9 cellular contexts compared by ENCODE assay signal in the genomic region with DNA sequence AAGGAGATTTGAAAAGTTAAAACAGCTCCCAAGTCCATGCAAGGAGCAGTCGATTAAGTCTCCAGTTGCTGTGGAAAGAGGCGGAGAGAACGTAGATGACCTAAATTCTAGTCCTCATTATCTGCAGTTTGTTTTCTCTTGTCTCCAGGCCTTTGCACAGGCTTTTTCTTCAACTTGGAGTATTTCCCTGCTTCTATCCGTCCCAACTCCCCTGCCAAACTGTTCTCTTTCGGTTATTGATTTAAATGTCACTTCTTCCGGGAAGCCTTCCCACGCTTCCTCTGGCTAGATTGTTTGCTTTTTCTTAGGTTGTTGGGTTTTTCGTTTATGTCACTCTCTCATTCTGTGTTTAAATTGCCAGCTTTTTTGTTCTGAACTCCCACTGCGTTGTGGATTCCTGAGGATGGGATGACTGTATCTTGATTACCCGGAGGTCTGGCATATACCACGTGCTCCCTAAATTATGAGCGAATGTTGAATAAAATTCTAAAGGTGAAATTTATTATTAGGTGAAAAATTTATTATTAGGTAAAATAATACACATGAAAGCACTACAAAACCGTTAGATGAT. TPM values are rescaled to one million over a fixed set of nuclear protein-coding genes. Genes with fewer than 3 reads are reported as not detected.
DNase-seq lines count a peak whose midpoint lies in the region; ATAC-seq, FAIRE-seq and TF ChIP-seq lines count a peak whose summit lies in the region.
"Had no signal": no experiment of that assay in that cellular context is flagged by ENCODE, and none has a peak within 500 bp of the region (broad histone marks: within the 10 kb centered on the region; RNA-seq: fewer than 3 reads in every experiment).

No MANE protein-coding gene starts in this region.

- CTCF ChIA-PET in CD4-positive, alpha-beta T cell (lab: Charles Lee): interaction anchor here (1.0 to 1.3 kb wide), 2 partner anchors 29 to 226 kb away, joined by 3 read pairs; a partner anchor contains a TSS

- no peaks in the 10 kb centered on the region for H3K27me3 Mint-ChIP-seq in CD4-positive, alpha-beta T cell
- no peaks in the 10 kb centered on the region for H3K27me3 Mint-ChIP-seq in stimulated activated naive B cell treated with anti-CD40 and anti-IgM and Interleukin-4, amounts not matched to agents 10 μg/mL and 1 μg/mL and 100 μg/mL, for 72 hours

- no peak for TF ChIP-seq EP300 in Ishikawa (IDR thresholded peaks at IDR 0.05; ENCODE audit: borderline replicate concordance)

- peak overlapping the region; percentile 92 for H3K27ac Mint-ChIP-seq in CD4-positive, alpha-beta T cell
- H3K27ac Mint-ChIP-seq in stimulated activated naive B cell treated with anti-CD40 and anti-IgM and Interleukin-4, amounts not matched to agents 10 μg/mL and 1 μg/mL and 100 μg/mL, for 72 hours: peak overlapping the region; percentile 95

- no peaks in the 10 kb centered on the region for H3K27me3 ChIP-seq in CD4-positive, alpha-beta T cell (ENCODE audit: control insufficient read depth, insufficient read depth, low read length)

- no peak for TF ChIP-seq RAD21 in Ishikawa (IDR thresholded peaks at IDR 0.05; ENCODE audit: low read depth)

- peak overlapping the region; percentile 62 for H3K27ac ChIP-seq in CD4-positive, alpha-beta T cell (ENCODE audit: low read depth, low read length)
- H3K27ac ChIP-seq in angular gyrus (ENCODE audit: low read depth, low read length): peak overlapping the region; percentile 78

- FAIRE-seq in islet of Langerhans (lab: Jason Lieb, UNC): peak; percentile 91

- peaks cover 51% of the 10 kb centered on the region for H3K36me3 Mint-ChIP-seq in CD4-positive, alpha-beta T cell (ENCODE audit: low read depth)
- no peaks in the 10 kb centered on the region for H3K36me3 Mint-ChIP-seq in stimulated activated naive B cell treated with anti-CD40 and anti-IgM and Interleukin-4, amounts not matched to agents 10 μg/mL and 1 μg/mL and 100 μg/mL, for 72 hours

- no peaks in the 10 kb centered on the region for H3K9me3 ChIP-seq in CD4-positive, alpha-beta T cell (ENCODE audit: control insufficient read depth, low read length)

- H3K4me1 Mint-ChIP-seq in CD4-positive, alpha-beta T cell (ENCODE audit: low read depth): peaks cover 58% of the 10 kb centered on the region
- H3K4me1 Mint-ChIP-seq in stimulated activated naive B cell treated with anti-CD40 and anti-IgM and Interleukin-4, amounts not matched to agents 10 μg/mL and 1 μg/mL and 100 μg/mL, for 72 hours: peaks cover 10 to 18% of the 10 kb centered on the region in 2 donors

- peak; percentile 18 for ATAC-seq in CD4-positive, alpha-beta T cell (ENCODE audit: poor library complexity)
- peak; percentile 4 for ATAC-seq in GM21423 (IDR thresholded peaks at IDR 0.05; ENCODE audit: unreplicated experiment)
- ATAC-seq in stimulated activated naive B cell treated with anti-CD40 and anti-IgM and Interleukin-4, amounts not matched to agents 10 μg/mL and 1 μg/mL and 100 μg/mL, for 72 hours (replicated peaks): peak; percentile 5 to 16

- no peak for TF ChIP-seq CTCF in CD4-positive, alpha-beta T cell (IDR thresholded peaks at IDR 0.05)

- H3K4me3 Mint-ChIP-seq in CD4-positive, alpha-beta T cell: peak overlapping the region; percentile 96
- peak overlapping the region; percentile 96 to 98 for H3K4me3 Mint-ChIP-seq in stimulated activated naive B cell treated with anti-CD40 and anti-IgM and Interleukin-4, amounts not matched to agents 10 μg/mL and 1 μg/mL and 100 μg/mL, for 72 hours

- no peaks in the 10 kb centered on the region for H3K9me3 Mint-ChIP-seq in CD4-positive, alpha-beta T cell
- H3K9me3 Mint-ChIP-seq in stimulated activated naive B cell treated with anti-CD40 and anti-IgM and Interleukin-4, amounts not matched to agents 10 μg/mL and 1 μg/mL and 100 μg/mL, for 72 hours: no peaks in the 10 kb centered on the region

- POLR2A ChIA-PET in CD4-positive, alpha-beta T cell (lab: Charles Lee): interaction anchor here (0.7 to 5.8 kb wide), 11 partner anchors 8 to 616 kb away, joined by 3 to 84 read pairs (median 4); a partner anchor contains a TSS

- no peak for DNase-seq in CD4-positive, alpha-beta T cell
- DNase-seq in stimulated activated naive B cell treated with anti-CD40 and anti-IgM and Interleukin-4, amounts not matched to agents 10 μg/mL and 1 μg/mL and 100 μg/mL, for 72 hours: no peak
- DNase-seq in HPDE6-E6E7 (ENCODE audit: extremely low spot score) (no peak), Ammon's horn (ENCODE audit: low spot score) (no peak)

- intact Hi-C loops in CD4-positive, alpha-beta T cell (cut with DNase I, micrococcal nuclease): loop anchor here (1.0 to 10.0 kb wide), 9 partner anchors 18 to 1406 kb away; a partner anchor contains a TSS

TF ChIP-seq in Ishikawa, 13 proteins besides CTCF, POLR2A, EP300 and RAD21:
- TF ChIP-seq CEBPB (IDR thresholded peaks at IDR 0.05): no peak
- TF ChIP-seq, protein P1, sequence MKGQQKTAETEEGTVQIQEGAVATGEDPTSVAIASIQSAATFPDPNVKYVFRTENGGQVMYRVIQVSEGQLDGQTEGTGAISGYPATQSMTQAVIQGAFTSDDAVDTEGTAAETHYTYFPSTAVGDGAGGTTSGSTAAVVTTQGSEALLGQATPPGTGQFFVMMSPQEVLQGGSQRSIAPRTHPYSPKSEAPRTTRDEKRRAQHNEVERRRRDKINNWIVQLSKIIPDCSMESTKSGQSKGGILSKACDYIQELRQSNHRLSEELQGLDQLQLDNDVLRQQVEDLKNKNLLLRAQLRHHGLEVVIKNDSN (IDR thresholded peaks at IDR 0.05): 0 out of 2 replicates have a peak, but pooled peaks have one; percentile 4
- TF ChIP-seq NFIC (IDR thresholded peaks at IDR 0.05): no peak
- TF ChIP-seq, protein P2, sequence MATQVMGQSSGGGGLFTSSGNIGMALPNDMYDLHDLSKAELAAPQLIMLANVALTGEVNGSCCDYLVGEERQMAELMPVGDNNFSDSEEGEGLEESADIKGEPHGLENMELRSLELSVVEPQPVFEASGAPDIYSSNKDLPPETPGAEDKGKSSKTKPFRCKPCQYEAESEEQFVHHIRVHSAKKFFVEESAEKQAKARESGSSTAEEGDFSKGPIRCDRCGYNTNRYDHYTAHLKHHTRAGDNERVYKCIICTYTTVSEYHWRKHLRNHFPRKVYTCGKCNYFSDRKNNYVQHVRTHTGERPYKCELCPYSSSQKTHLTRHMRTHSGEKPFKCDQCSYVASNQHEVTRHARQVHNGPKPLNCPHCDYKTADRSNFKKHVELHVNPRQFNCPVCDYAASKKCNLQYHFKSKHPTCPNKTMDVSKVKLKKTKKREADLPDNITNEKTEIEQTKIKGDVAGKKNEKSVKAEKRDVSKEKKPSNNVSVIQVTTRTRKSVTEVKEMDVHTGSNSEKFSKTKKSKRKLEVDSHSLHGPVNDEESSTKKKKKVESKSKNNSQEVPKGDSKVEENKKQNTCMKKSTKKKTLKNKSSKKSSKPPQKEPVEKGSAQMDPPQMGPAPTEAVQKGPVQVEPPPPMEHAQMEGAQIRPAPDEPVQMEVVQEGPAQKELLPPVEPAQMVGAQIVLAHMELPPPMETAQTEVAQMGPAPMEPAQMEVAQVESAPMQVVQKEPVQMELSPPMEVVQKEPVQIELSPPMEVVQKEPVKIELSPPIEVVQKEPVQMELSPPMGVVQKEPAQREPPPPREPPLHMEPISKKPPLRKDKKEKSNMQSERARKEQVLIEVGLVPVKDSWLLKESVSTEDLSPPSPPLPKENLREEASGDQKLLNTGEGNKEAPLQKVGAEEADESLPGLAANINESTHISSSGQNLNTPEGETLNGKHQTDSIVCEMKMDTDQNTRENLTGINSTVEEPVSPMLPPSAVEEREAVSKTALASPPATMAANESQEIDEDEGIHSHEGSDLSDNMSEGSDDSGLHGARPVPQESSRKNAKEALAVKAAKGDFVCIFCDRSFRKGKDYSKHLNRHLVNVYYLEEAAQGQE (IDR thresholded peaks at IDR 0.05; ENCODE audit: low read depth): no peak
TF ChIP-seq in Ishikawa: peak in this region for 1.

RNA-seq across cellular contexts. Expression of a gene that starts 0.5 kb away (rescaled TPM):
- 10 to 100 TPM; 16.3 to 16.8 TPM for total RNA-seq in CD4-positive, alpha-beta T cell

RNA-seq across cellular contexts. Expression of a gene that starts 1.7 kb away (rescaled TPM):
- 1 to 10 TPM; 2.0 to 2.1 TPM for total RNA-seq in CD4-positive, alpha-beta T cell
- total RNA-seq: M059J had no signal

RNA-seq across cellular contexts. Expression of a gene that starts 18.9 kb away (rescaled TPM):
- 10 to 100 TPM; 17.0 to 19.5 TPM for total RNA-seq in CD4-positive, alpha-beta T cell

RNA-seq across cellular contexts. Expression of a gene that starts 36.1 kb away (rescaled TPM):
- total RNA-seq in CD4-positive, alpha-beta T cell: 10 to 100 TPM; 54.8 to 55.9 TPM

RNA-seq across cellular contexts. Expression of a gene that starts 57.1 kb away (rescaled TPM):
- not detected for total RNA-seq in CD4-positive, alpha-beta T cell
